In genomic region chr20:5161536-5162164, GRCh38 we compare ENCODE assay signal across 20 cellular contexts. TPM values are rescaled to one million over a fixed set of nuclear protein-coding genes. Genes with fewer than 3 reads are reported as not detected.
DNase-seq lines count a peak whose midpoint lies in the region; ATAC-seq, FAIRE-seq and TF ChIP-seq lines count a peak whose summit lies in the region.
"Had no signal": no experiment of that assay in that cellular context is flagged by ENCODE, and none has a peak within 500 bp of the region (broad histone marks: within the 10 kb centered on the region; RNA-seq: fewer than 3 reads in every experiment).

No MANE protein-coding gene starts in this region.

- H3K36me3 ChIP-seq in HepG2 (replicated peaks in 1 of 2; ENCODE audit: control insufficient read depth in 1 of 2, insufficient read depth in 2 of 2, low read length in 2 of 2) = peaks cover 0 to 1% of the 10 kb centered on the region in 2 experiments; a peak in 2 of 5 replicates
- no peaks in the 10 kb centered on the region for H3K36me3 ChIP-seq in right lobe of liver
- no peaks in the 10 kb centered on the region for H3K36me3 ChIP-seq in left lung
- no peaks in the 10 kb centered on the region for H3K36me3 ChIP-seq in upper lobe of right lung
- no peaks in the 10 kb centered on the region for H3K36me3 ChIP-seq in gastrocnemius medialis

- BruUV-seq in HepG2 (replicated peaks; lab: Mats Ljungman, UMichigan) = no TSS peak

- CTCF ChIA-PET in HepG2 (lab: Yijun Ruan, JAX; ENCODE audit: low intra/inter-chr PET ratio, low total read pairs) (no interaction called here), T-cell (lab: Charles Lee) (no interaction called here)

- H3K27me3 ChIP-seq in right cardiac atrium (ENCODE audit: control insufficient read depth, insufficient read depth) (no peaks in the 10 kb centered on the region), HepG2 (ENCODE audit: control insufficient read depth in 1 of 2, insufficient read depth in 2 of 2, low read length in 2 of 2) (no peaks in the 10 kb centered on the region), right lobe of liver (no peaks in the 10 kb centered on the region), left lung (no peaks in the 10 kb centered on the region), upper lobe of right lung (no peaks in the 10 kb centered on the region), gastrocnemius medialis (no peaks in the 10 kb centered on the region)
- H3K27me3 ChIP-seq: BLaER1 had no signal

- no peaks in the 10 kb centered on the region for H3K9me3 ChIP-seq in right cardiac atrium (ENCODE audit: control insufficient read depth, low read length)
- no peaks in the 10 kb centered on the region for H3K9me3 ChIP-seq in HepG2 (ENCODE audit: low read length)
- no peaks in the 10 kb centered on the region for H3K9me3 ChIP-seq in right lobe of liver
- H3K9me3 ChIP-seq in left lung = no peaks in the 10 kb centered on the region
- no peaks in the 10 kb centered on the region for H3K9me3 ChIP-seq in upper lobe of right lung
- H3K9me3 ChIP-seq in gastrocnemius medialis = no peaks in the 10 kb centered on the region

- H3K4me1 ChIP-seq in right cardiac atrium (ENCODE audit: control insufficient read depth, insufficient read depth, low read length) (peaks cover 8% of the 10 kb centered on the region), HepG2 (ENCODE audit: insufficient read depth, low read length) (peaks cover 68% of the 10 kb centered on the region), right lobe of liver (peaks cover 0 to 18% (median 3%) of the 10 kb centered on the region in 4 donors), left lung (peaks cover 7 to 38% of the 10 kb centered on the region in 2 donors), upper lobe of right lung (peaks cover 14% of the 10 kb centered on the region), gastrocnemius medialis (peaks cover 38 to 56% of the 10 kb centered on the region in 2 donors)

- peaks cover 9% of the 10 kb centered on the region for H4K20me1 ChIP-seq in HepG2 (ENCODE audit: insufficient read depth, low read length)
- H4K20me1 ChIP-seq: BLaER1 had no signal

- no peak for TF ChIP-seq RAD21 in HepG2 (CRISPR knock-in tag; IDR thresholded peaks at IDR 0.05)

- H3K4me3 ChIP-seq in right cardiac atrium (ENCODE audit: low read length) = no peak overlapping the region
- H3K4me3 ChIP-seq in HepG2 (replicated peaks in 1 of 3; ENCODE audit: insufficient read depth in 1 of 3, low read depth in 2 of 3, low read length in 3 of 3) = no peak overlapping the region
- no peak overlapping the region for H3K4me3 ChIP-seq in right lobe of liver
- H3K4me3 ChIP-seq in left lung = no peak overlapping the region
- H3K4me3 ChIP-seq in upper lobe of right lung = no peak overlapping the region
- H3K4me3 ChIP-seq in gastrocnemius medialis = no peak overlapping the region
- H3K4me3 ChIP-seq: BLaER1, GM12878, GM23338 had no signal

- TF ChIP-seq CTCF in HepG2 (CRISPR knock-in tag; IDR thresholded peaks at IDR 0.05) = no peak
- no peak for TF ChIP-seq CTCF in right lobe of liver (IDR thresholded peaks at IDR 0.05)
- no peak for TF ChIP-seq CTCF in left lung (IDR thresholded peaks at IDR 0.05)
- no peak for TF ChIP-seq CTCF in upper lobe of right lung (IDR thresholded peaks at IDR 0.05)
- no peak for TF ChIP-seq CTCF in gastrocnemius medialis (IDR thresholded peaks at IDR 0.05 in 4 of 5, conservative IDR thresholded peaks at IDR 0.05 in 1 of 5)

- no peak for TF ChIP-seq POLR2A in HepG2 (IDR thresholded peaks at IDR 0.05; ENCODE audit: insufficient read depth in 1 of 2, low read depth in 2 of 2, low read length in 2 of 2)
- TF ChIP-seq POLR2A in right lobe of liver (IDR thresholded peaks at IDR 0.05) = no peak
- no peak for TF ChIP-seq POLR2A in gastrocnemius medialis (IDR thresholded peaks at IDR 0.05)

- H3K9me3 Mint-ChIP-seq in T-cell = no peaks in the 10 kb centered on the region
- H3K9me3 Mint-ChIP-seq: CD8-positive, alpha-beta memory T cell; GM23338 had no signal

- H3K27ac ChIP-seq in right cardiac atrium (ENCODE audit: low read length) (no peak overlapping the region), HepG2 (ENCODE audit: extremely low read length, insufficient read depth, low read length) (no peak overlapping the region), right lobe of liver (no peak overlapping the region), left lung (peak overlapping the region; percentile 6 to 21), upper lobe of right lung (no peak overlapping the region), gastrocnemius medialis (peak overlapping the region in 1 of 4 donors; percentile 67)

- DNase-seq in Right ventricle myocardium inferior (ENCODE audit: missing footprints) (no peak), right cardiac atrium (no peak), HepG2 (ENCODE audit: low spot score) (no peak), right lobe of liver (no peak), left lung (no peak), upper lobe of right lung (no peak), gastrocnemius medialis (no peak), T-cell (no peak)
- DNase-seq: 8988T; CD4-positive, CD25-positive, alpha-beta regulatory T cell; CD8-positive, alpha-beta memory T cell; COR-L47; DMS 273 treated with DMSO at 0.1 percent for 48 hours; DMS53; DND-41; EL had no signal

- peaks cover 50 to 76% (median 73%) of the 10 kb centered on the region in 3 donors for H3K4me1 Mint-ChIP-seq in T-cell

- 79% methylated on average over 6 of the region's 6 CpGs for WGBS in right cardiac atrium
- WGBS in HepG2 (ENCODE audit: low lambda C conversion rate) = 98% methylated on average over 6 of the region's 6 CpGs
- 82% methylated on average over 6 of the region's 6 CpGs for WGBS in right lobe of liver (ENCODE audit: insufficient coverage, low coverage, low lambda C conversion rate, missing lambda C conversion rate)

- in situ Hi-C loops in HepG2 (cut with HindIII; ENCODE audit: extremely low pct_ligation_motif_present, low pct_unique_long_range_greater_than_20kb) (no loop called here), gastrocnemius medialis (cut with MboI; ENCODE audit: low sequenced_read_pairs in 4 of 4) (no loop called here)

- intact Hi-C loops in Right ventricle myocardium inferior (cut with DNase I) (no loop called here), right cardiac atrium (cut with DNase I) (no loop called here), HepG2 (cut with micrococcal nuclease; ENCODE audit: unreplicated experiment) (no loop called here), right lobe of liver (cut with DNase I) (no loop called here), left lung (cut with DNase I) (no loop called here), upper lobe of right lung (cut with DNase I) (no loop called here), gastrocnemius medialis (cut with DNase I; ENCODE audit: low total_unique reads) (no loop called here)

- no peak overlapping the region for H3K4me2 ChIP-seq in HepG2 (ENCODE audit: low read depth, low read length)
- H3K4me2 ChIP-seq: BLaER1, GM23338 had no signal

- no peak for FAIRE-seq in HepG2 (lab: Jason Lieb, UNC)
- FAIRE-seq: GM12878, H54 had no signal

- no peak overlapping the region for H3K9ac ChIP-seq in HepG2 (ENCODE audit: insufficient read depth, low read depth, low read length)
- H3K9ac ChIP-seq: BLaER1 had no signal

- no peak for TF ChIP-seq EP300 in HepG2 (IDR thresholded peaks at IDR 0.05; ENCODE audit: low read depth in 2 of 2, low read length in 2 of 2)
- TF ChIP-seq EP300 in HepG2 (CRISPR knock-in tag; IDR thresholded peaks at IDR 0.05; ENCODE audit: borderline replicate concordance) = no peak

- POLR2A ChIA-PET in HepG2 (lab: Yijun Ruan, JAX) (interaction anchor here (0.5 kb wide), 1 partner anchor 74 kb away, joined by 3 read pairs; no protein-coding TSS in a partner anchor), T-cell (lab: Charles Lee) (no interaction called here)

- peaks cover 94% of the 10 kb centered on the region for H3K79me2 ChIP-seq in HepG2 (ENCODE audit: insufficient read depth, low read length)

- peaks cover 8% of the 10 kb centered on the region for H3K36me3 Mint-ChIP-seq in T-cell

- H3K27ac Mint-ChIP-seq in T-cell = no peak overlapping the region

- H2AFZ ChIP-seq in HepG2 (ENCODE audit: low read length) = no peak overlapping the region
- H2AFZ ChIP-seq: GM23338 had no signal

- H3K4me3 Mint-ChIP-seq in T-cell = no peak overlapping the region
- H3K4me3 Mint-ChIP-seq: CD4-positive, CD25-positive, alpha-beta regulatory T cell; CD8-positive, alpha-beta memory T cell; GM23338 had no signal

- no peaks in the 10 kb centered on the region for H3K27me3 Mint-ChIP-seq in T-cell
- H3K27me3 Mint-ChIP-seq: CD4-positive, CD25-positive, alpha-beta regulatory T cell; CD8-positive, alpha-beta memory T cell had no signal

- ATAC-seq in Right ventricle myocardium inferior (peak; percentile 32), right cardiac atrium (no peak), HepG2 (no peak), right lobe of liver (no peak), left lung (peak; percentile 82), upper lobe of right lung (peak; percentile 69), gastrocnemius medialis (no peak), T-cell (replicated peaks in 1 of 4) (no peak)
- ATAC-seq: GM12878, GM23338 had no signal

RNA-seq across cellular contexts. Expression of gene CDS2, which starts 34.8 kb away (rescaled TPM):
- total RNA-seq in Right ventricle myocardium inferior (57.2 TPM), right cardiac atrium (10 to 100 TPM; 79.4 to 98.6 (median 88.2) TPM), HepG2 (2016; rRNA removed; fragmentation: Illumina TruSeq; extraction: Trizol) (69.6 and 81.3 TPM in 2 replicates), right lobe of liver (10 to 100 TPM; 13.7 to 42.3 (median 31.6) TPM), left lung (10 to 100 TPM; 59.6 to 61.0 TPM), upper lobe of right lung (65.0 TPM), gastrocnemius medialis (10 to 100 TPM in 3 of 4 donors, 1 to 10 TPM in 1; 9.0 to 18.5 (median 14.5) TPM), T-cell (10 to 100 TPM; 47.1 to 62.2 (median 48.9) TPM)
- polyA plus RNA-seq in right cardiac atrium (29.1 TPM), HepG2 (2011; rRNA removed) (143 and 153 TPM in 2 replicates)
- total RNA-seq in HepG2 (2016; cell fraction: cytosol; rRNA removed; fragmentation: Illumina TruSeq; extraction: Trizol; ENCODE audit: low read depth) = 29.8 and 34.6 TPM in 2 replicates
- 67.6 and 76.1 TPM in 2 replicates for total RNA-seq in HepG2 (2016; cell fraction: insoluble cytoplasmic fraction; rRNA removed; fragmentation: Illumina TruSeq; extraction: Trizol)
- total RNA-seq in HepG2 (2016; cell fraction: membrane; rRNA removed; fragmentation: Illumina TruSeq; extraction: Trizol) = 75.4 and 77.9 TPM in 2 replicates
- 56.4 and 64.9 TPM in 2 replicates for total RNA-seq in HepG2 (2016; cell fraction: nucleus; rRNA removed; fragmentation: Illumina TruSeq; extraction: Trizol)
- 73.9 and 132 TPM in 2 replicates for polyA plus RNA-seq in HepG2 (2011; cell fraction: cytosol; rRNA removed)
- 85.0 and 104 TPM in 2 replicates for polyA plus RNA-seq in HepG2 (2011; cell fraction: nucleus; rRNA removed)
- polyA plus RNA-seq in HepG2 (2012) = 48.6 and 65.3 TPM in 2 replicates
- polyA plus RNA-seq in HepG2 (2016; cell fraction: cytosol; fragmentation: Illumina TruSeq; extraction: Trizol; ENCODE audit: low read depth) = 29.3 and 38.2 TPM in 2 replicates
- 50.6 and 50.7 TPM in 2 replicates for polyA plus RNA-seq in HepG2 (2016; cell fraction: insoluble cytoplasmic fraction; fragmentation: Illumina TruSeq; extraction: Trizol; ENCODE audit: low read depth)
- 47.8 and 51.2 TPM in 2 replicates for polyA plus RNA-seq in HepG2 (2016; cell fraction: membrane; fragmentation: Illumina TruSeq; extraction: Trizol; ENCODE audit: low read depth)
- 75.6 and 80.4 TPM in 2 replicates for polyA plus RNA-seq in HepG2 (2016; cell fraction: nucleus; fragmentation: Illumina TruSeq; extraction: Trizol; ENCODE audit: insufficient read depth, low read depth)
- polyA minus RNA-seq in HepG2 (2011; rRNA and poly(A)+ RNA removed; ENCODE audit: low replicate concordance) = 57.4 and 273 TPM in 2 replicates
- polyA minus RNA-seq in HepG2 (2011; cell fraction: cytosol; rRNA and poly(A)+ RNA removed) = 55.2 and 56.1 TPM in 2 replicates
- 65.8 and 78.7 TPM in 2 replicates for polyA minus RNA-seq in HepG2 (2011; cell fraction: nucleus; rRNA and poly(A)+ RNA removed)

RNA-seq across cellular contexts. Expression of gene PCNA, which starts 41.9 kb away (rescaled TPM):
- total RNA-seq in Right ventricle myocardium inferior (35.8 TPM), right cardiac atrium (10 to 100 TPM; 19.4 to 36.8 (median 25.7) TPM), HepG2 (2016; rRNA removed; fragmentation: Illumina TruSeq; extraction: Trizol) (655 and 1,008 TPM in 2 replicates), right lobe of liver (10 to 100 TPM; 14.8 to 56.1 (median 16.1) TPM), left lung (10 to 100 TPM; 80.4 to 93.9 TPM), upper lobe of right lung (44.3 TPM), gastrocnemius medialis (10 to 100 TPM; 19.1 to 40.0 (median 25.4) TPM), T-cell (10 to 100 TPM; 30.8 to 54.7 (median 48.2) TPM)
- polyA plus RNA-seq in right cardiac atrium (41.4 TPM), HepG2 (2011; rRNA removed) (174 and 229 TPM in 2 replicates)
- total RNA-seq in HepG2 (2016; cell fraction: cytosol; rRNA removed; fragmentation: Illumina TruSeq; extraction: Trizol; ENCODE audit: low read depth) = 98.8 and 107 TPM in 2 replicates
- 668 and 1,045 TPM in 2 replicates for total RNA-seq in HepG2 (2016; cell fraction: insoluble cytoplasmic fraction; rRNA removed; fragmentation: Illumina TruSeq; extraction: Trizol)
- total RNA-seq in HepG2 (2016; cell fraction: membrane; rRNA removed; fragmentation: Illumina TruSeq; extraction: Trizol) = 125 and 133 TPM in 2 replicates
- 265 and 280 TPM in 2 replicates for total RNA-seq in HepG2 (2016; cell fraction: nucleus; rRNA removed; fragmentation: Illumina TruSeq; extraction: Trizol)
- polyA plus RNA-seq in HepG2 (2011; cell fraction: cytosol; rRNA removed) = 262 and 317 TPM in 2 replicates
- polyA plus RNA-seq in HepG2 (2011; cell fraction: nucleus; rRNA removed) = 129 and 154 TPM in 2 replicates
- 119 and 185 TPM in 2 replicates for polyA plus RNA-seq in HepG2 (2012)
- polyA plus RNA-seq in HepG2 (2016; cell fraction: cytosol; fragmentation: Illumina TruSeq; extraction: Trizol; ENCODE audit: low read depth) = 44.9 and 46.3 TPM in 2 replicates
- 1,031 and 1,115 TPM in 2 replicates for polyA plus RNA-seq in HepG2 (2016; cell fraction: insoluble cytoplasmic fraction; fragmentation: Illumina TruSeq; extraction: Trizol; ENCODE audit: low read depth)
- 59.3 and 65.9 TPM in 2 replicates for polyA plus RNA-seq in HepG2 (2016; cell fraction: membrane; fragmentation: Illumina TruSeq; extraction: Trizol; ENCODE audit: low read depth)
- polyA plus RNA-seq in HepG2 (2016; cell fraction: nucleus; fragmentation: Illumina TruSeq; extraction: Trizol; ENCODE audit: insufficient read depth, low read depth) = 404 and 418 TPM in 2 replicates
- polyA minus RNA-seq in HepG2 (2011; rRNA and poly(A)+ RNA removed; ENCODE audit: low replicate concordance) = 287 and 339 TPM in 2 replicates
- polyA minus RNA-seq in HepG2 (2011; cell fraction: cytosol; rRNA and poly(A)+ RNA removed) = 119 and 149 TPM in 2 replicates
- polyA minus RNA-seq in HepG2 (2011; cell fraction: nucleus; rRNA and poly(A)+ RNA removed) = 61.0 and 63.3 TPM in 2 replicates

RNA-seq across cellular contexts. Expression of gene TMEM230, which starts 48.8 kb away (rescaled TPM):
- total RNA-seq in Right ventricle myocardium inferior (86.3 TPM), right cardiac atrium (100 to 1,000 TPM in 3 of 4 donors, 10 to 100 TPM in 1; 98.7 to 116 (median 110) TPM), HepG2 (2016; rRNA removed; fragmentation: Illumina TruSeq; extraction: Trizol) (158 and 192 TPM in 2 replicates), right lobe of liver (10 to 100 TPM; 60.5 to 88.1 (median 71.5) TPM), left lung (100 to 1,000 TPM in 1 of 2 donors, 10 to 100 TPM in 1; 98.4 to 112 TPM), upper lobe of right lung (105 TPM), gastrocnemius medialis (10 to 100 TPM; 59.6 to 87.5 (median 76.3) TPM), T-cell (10 to 100 TPM; 55.6 to 72.7 (median 69.0) TPM)
- polyA plus RNA-seq in right cardiac atrium (178 TPM), HepG2 (2011; rRNA removed) (250 and 325 TPM in 2 replicates)
- 122 and 175 TPM in 2 replicates for total RNA-seq in HepG2 (2016; cell fraction: cytosol; rRNA removed; fragmentation: Illumina TruSeq; extraction: Trizol; ENCODE audit: low read depth)
- total RNA-seq in HepG2 (2016; cell fraction: insoluble cytoplasmic fraction; rRNA removed; fragmentation: Illumina TruSeq; extraction: Trizol) = 162 and 186 TPM in 2 replicates
- 303 and 344 TPM in 2 replicates for total RNA-seq in HepG2 (2016; cell fraction: membrane; rRNA removed; fragmentation: Illumina TruSeq; extraction: Trizol)
- total RNA-seq in HepG2 (2016; cell fraction: nucleus; rRNA removed; fragmentation: Illumina TruSeq; extraction: Trizol) = 81.6 and 92.8 TPM in 2 replicates
- polyA plus RNA-seq in HepG2 (2011; cell fraction: cytosol; rRNA removed) = 211 and 253 TPM in 2 replicates
- polyA plus RNA-seq in HepG2 (2011; cell fraction: nucleus; rRNA removed) = 57.2 and 73.6 TPM in 2 replicates
- polyA plus RNA-seq in HepG2 (2012) = 159 and 220 TPM in 2 replicates
- polyA plus RNA-seq in HepG2 (2016; cell fraction: cytosol; fragmentation: Illumina TruSeq; extraction: Trizol; ENCODE audit: low read depth) = 251 and 392 TPM in 2 replicates
- 347 and 364 TPM in 2 replicates for polyA plus RNA-seq in HepG2 (2016; cell fraction: insoluble cytoplasmic fraction; fragmentation: Illumina TruSeq; extraction: Trizol; ENCODE audit: low read depth)
- polyA plus RNA-seq in HepG2 (2016; cell fraction: membrane; fragmentation: Illumina TruSeq; extraction: Trizol; ENCODE audit: low read depth) = 489 and 569 TPM in 2 replicates
- 196 and 201 TPM in 2 replicates for polyA plus RNA-seq in HepG2 (2016; cell fraction: nucleus; fragmentation: Illumina TruSeq; extraction: Trizol; ENCODE audit: insufficient read depth, low read depth)
- 35.1 and 119 TPM in 2 replicates for polyA minus RNA-seq in HepG2 (2011; rRNA and poly(A)+ RNA removed; ENCODE audit: low replicate concordance)
- polyA minus RNA-seq in HepG2 (2011; cell fraction: cytosol; rRNA and poly(A)+ RNA removed) = 82.6 and 91.2 TPM in 2 replicates
- 41.5 and 46.2 TPM in 2 replicates for polyA minus RNA-seq in HepG2 (2011; cell fraction: nucleus; rRNA and poly(A)+ RNA removed)

Comparison
In these comparisons a context has a peak if more than half of its experiments do, and no peak if none do; other contexts are left out.
1. ATAC-seq: peak in Right ventricle myocardium inferior (single experiment), left lung (single experiment) and upper lobe of right lung (single experiment); none in right cardiac atrium (0 of 2), HepG2 (single experiment), right lobe of liver (0 of 4), gastrocnemius medialis (0 of 2) and T-cell (0 of 4).
2. H3K27ac ChIP-seq: peak in left lung (2 of 2); none in right cardiac atrium (single experiment), HepG2 (single experiment), right lobe of liver (0 of 3) and upper lobe of right lung (single experiment).